Comparison of ENCODE assay signal across 27 cellular contexts in the genomic region with DNA sequence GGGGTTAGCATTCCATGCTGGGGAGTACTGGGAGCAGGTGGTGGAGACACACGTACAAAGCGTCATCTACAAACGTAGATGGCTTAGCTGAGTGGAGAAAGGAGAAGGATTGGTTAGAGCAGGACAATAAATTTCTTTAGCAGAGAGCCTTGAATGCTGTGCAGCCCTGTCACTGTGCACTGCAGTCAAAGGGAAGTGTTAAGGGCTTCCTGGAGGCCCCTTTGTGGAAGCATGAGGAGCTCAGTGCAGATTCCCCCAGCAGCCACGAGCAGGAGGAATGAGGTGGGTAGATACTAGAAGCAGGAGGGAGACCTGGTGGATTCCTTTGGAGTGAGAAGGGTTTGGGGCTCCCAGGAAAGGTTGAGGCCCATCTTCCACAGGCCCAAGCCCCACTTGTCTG. TPM values are rescaled to one million over a fixed set of nuclear protein-coding genes. Genes with fewer than 3 reads are reported as not detected.
DNase-seq lines count a peak whose midpoint lies in the region; ATAC-seq and TF ChIP-seq lines count a peak whose summit lies in the region.
"Had no signal": no experiment of that assay in that cellular context is flagged by ENCODE, and none has a peak within 500 bp of the region (broad histone marks: within the 10 kb centered on the region; RNA-seq: fewer than 3 reads in every experiment).

No MANE protein-coding gene starts in this region.

- POLR2A ChIA-PET in naive thymus-derived CD8-positive, alpha-beta T cell (lab: Charles Lee): no interaction called here

- H3K27me3 ChIP-seq in Loucy (ENCODE audit: insufficient read depth, low read length, poor library complexity, severe bottlenecking): no peaks in the 10 kb centered on the region
- peaks cover 0 to 34% (median 9%) of the 10 kb centered on the region in 4 donors for H3K27me3 ChIP-seq in esophagus muscularis mucosa

- H3K4me3 Mint-ChIP-seq in activated CD4-positive, alpha-beta T cell treated with anti-CD3 and anti-CD28 coated beads, Interleukin-2, amount 10 ng/mL, durations not matched to agents 24 days and 14 days: no peak overlapping the region
- no peak overlapping the region for H3K4me3 Mint-ChIP-seq in naive thymus-derived CD8-positive, alpha-beta T cell
- H3K4me3 Mint-ChIP-seq: CD4-positive, alpha-beta T cell; T-cell had no signal

- no peak overlapping the region for H3K27ac Mint-ChIP-seq in activated CD4-positive, alpha-beta T cell treated with anti-CD3 and anti-CD28 coated beads, Interleukin-2, amount 10 ng/mL, durations not matched to agents 24 days and 14 days
- H3K27ac Mint-ChIP-seq in naive thymus-derived CD8-positive, alpha-beta T cell: peak overlapping the region in 5 of 10 donors; percentile 28 to 84 (median 63)
- H3K27ac Mint-ChIP-seq: CD4-positive, alpha-beta T cell; T-cell had no signal

- DNase-seq in activated CD4-positive, alpha-beta T cell treated with anti-CD3 and anti-CD28 coated beads, Interleukin-2, amount 10 ng/mL, durations not matched to agents 24 days and 14 days: peak; percentile 47
- DNase-seq in activated CD4-positive, alpha-beta T cell treated with anti-CD3 and anti-CD28 coated beads for 4 hours: no peak
- DNase-seq in GDM1 (lab: John Stamatoyannopoulos, UW): peak; percentile 45
- DNase-seq in esophagus muscularis mucosa (ENCODE audit: extremely low spot score): peak; percentile 77
- DNase-seq in naive thymus-derived CD8-positive, alpha-beta T cell: no peak
- DNase-seq in CD1c-positive myeloid dendritic cell (ENCODE audit: extremely low spot score): no peak
- DNase-seq: CD4-positive, alpha-beta T cell; Karpas-422; MG63; NCI-H1417; NCI-H1694; NCI-H2029 treated with DMSO at 0.1 percent for 48 hours; NCI-H446 treated with DMSO at 0.1 percent for 48 hours; NCI-H526; SIG-M5; T-cell had no signal

- no peak for ATAC-seq in naive thymus-derived CD8-positive, alpha-beta T cell
- ATAC-seq in GM19324 (IDR thresholded peaks at IDR 0.05; ENCODE audit: low FRiP score, unreplicated experiment): no peak
- ATAC-seq: GM12878, HCT116, T-cell had no signal

- 68% methylated on average over 4 of the region's 4 CpGs for WGBS in esophagus muscularis mucosa

- TF ChIP-seq CTCF in Loucy (conservative IDR thresholded peaks at IDR 0.05; ENCODE audit: low read length) (no peak), esophagus muscularis mucosa (IDR thresholded peaks at IDR 0.05) (no peak)

- H3K9ac ChIP-seq in Loucy (ENCODE audit: low read depth, low read length, poor library complexity, severe bottlenecking): peak overlapping the region; percentile 53

- peaks cover 4% of the 10 kb centered on the region for H3K9me3 Mint-ChIP-seq in activated CD4-positive, alpha-beta T cell treated with anti-CD3 and anti-CD28 coated beads, Interleukin-2, amount 10 ng/mL, durations not matched to agents 24 days and 14 days
- peaks cover 0 to 7% (median 4%) of the 10 kb centered on the region in 9 donors for H3K9me3 Mint-ChIP-seq in naive thymus-derived CD8-positive, alpha-beta T cell
- H3K9me3 Mint-ChIP-seq: CD4-positive, alpha-beta T cell had no signal

- H3K36me3 ChIP-seq in Loucy (ENCODE audit: insufficient read depth, low read length): no peaks in the 10 kb centered on the region
- H3K36me3 ChIP-seq in esophagus muscularis mucosa: no peaks in the 10 kb centered on the region
- H3K36me3 ChIP-seq: MG63 had no signal

- H3K27ac ChIP-seq in esophagus muscularis mucosa (replicated peaks in 1 of 4): no peak overlapping the region
- H3K27ac ChIP-seq: SK-N-MC had no signal

- H3K79me2 ChIP-seq in Loucy (ENCODE audit: insufficient read depth, low read length): no peaks in the 10 kb centered on the region

- peaks cover 19% of the 10 kb centered on the region for H3K27me3 Mint-ChIP-seq in activated CD4-positive, alpha-beta T cell treated with anti-CD3 and anti-CD28 coated beads, Interleukin-2, amount 10 ng/mL, durations not matched to agents 24 days and 14 days
- H3K27me3 Mint-ChIP-seq in naive thymus-derived CD8-positive, alpha-beta T cell: peaks cover 0 to 12% (median 0%) of the 10 kb centered on the region in 5 donors

- intact Hi-C loops in activated CD4-positive, alpha-beta T cell treated with anti-CD3 and anti-CD28 coated beads, Interleukin-2, amount 10 ng/mL, durations not matched to agents 24 days and 14 days (cut with micrococcal nuclease): no loop called here
- intact Hi-C loops in esophagus muscularis mucosa (cut with DNase I): no loop called here

- H3K36me3 Mint-ChIP-seq in activated CD4-positive, alpha-beta T cell treated with anti-CD3 and anti-CD28 coated beads, Interleukin-2, amount 10 ng/mL, durations not matched to agents 24 days and 14 days (ENCODE audit: low read depth): no peaks in the 10 kb centered on the region
- H3K36me3 Mint-ChIP-seq in naive thymus-derived CD8-positive, alpha-beta T cell: peaks cover 0 to 4% (median 0%) of the 10 kb centered on the region in 3 donors

- H3K9me3 ChIP-seq in Loucy (ENCODE audit: insufficient read depth, low read depth, low read length) (no peaks in the 10 kb centered on the region), esophagus muscularis mucosa (peaks cover 0 to 3% (median 0%) of the 10 kb centered on the region in 4 donors)
- H3K9me3 ChIP-seq: MG63 had no signal

- H3K4me1 ChIP-seq in Loucy (ENCODE audit: insufficient read depth, low read length, poor library complexity, severe bottlenecking) (peaks cover 12% of the 10 kb centered on the region), esophagus muscularis mucosa (no peaks in the 10 kb centered on the region)

- H2AFZ ChIP-seq in Loucy (ENCODE audit: low read length): peak overlapping the region; percentile 86

- H3F3A ChIP-seq in Loucy (ENCODE audit: low read depth): no peaks in the 10 kb centered on the region

- H3K4me1 Mint-ChIP-seq in activated CD4-positive, alpha-beta T cell treated with anti-CD3 and anti-CD28 coated beads, Interleukin-2, amount 10 ng/mL, durations not matched to agents 24 days and 14 days: peaks cover 2% of the 10 kb centered on the region
- H3K4me1 Mint-ChIP-seq in naive thymus-derived CD8-positive, alpha-beta T cell: peaks cover 6 to 18% (median 8%) of the 10 kb centered on the region in 4 donors

- no peaks in the 10 kb centered on the region for H4K20me1 ChIP-seq in Loucy (ENCODE audit: insufficient read depth, low read length, poor library complexity, severe bottlenecking)

- H3K4me2 ChIP-seq in Loucy (ENCODE audit: low read depth, low read length, poor library complexity, severe bottlenecking): peak overlapping the region; percentile 47

- no peaks in the 10 kb centered on the region for H3K9me2 ChIP-seq in Loucy (replicated peaks; ENCODE audit: low read depth, low read length)

- H3K4me3 ChIP-seq in Loucy (ENCODE audit: low read length, poor library complexity, severe bottlenecking): peak overlapping the region; percentile 40
- H3K4me3 ChIP-seq in esophagus muscularis mucosa: no peak overlapping the region
- H3K4me3 ChIP-seq: GM12878, MG63, SK-N-MC had no signal

- no peak for TF ChIP-seq POLR2A in esophagus muscularis mucosa (IDR thresholded peaks at IDR 0.05; ENCODE audit: low read depth)

- TF ChIP-seq EP300 in esophagus muscularis mucosa (IDR thresholded peaks at IDR 0.05): no peak

RNA-seq across cellular contexts. Expression of a gene that starts 6.1 kb away (rescaled TPM):
- not detected in 2 replicates for total RNA-seq in activated CD4-positive, alpha-beta T cell treated with anti-CD3 and anti-CD28 coated beads, Interleukin-2, amount 10 ng/mL, durations not matched to agents 24 days and 14 days
- total RNA-seq in esophagus muscularis mucosa: not detected
- total RNA-seq in naive thymus-derived CD8-positive, alpha-beta T cell: not detected
- polyA plus RNA-seq in naive thymus-derived CD8-positive, alpha-beta T cell: not detected
- total RNA-seq: A172; CD4-positive, alpha-beta T cell; Daoy; G401; GM12878; H1; HT-29; T-cell had no signal
- polyA plus RNA-seq: BJ, GM12878, H1 had no signal

RNA-seq across cellular contexts. Expression of a gene that starts 21.1 kb away (rescaled TPM):
- total RNA-seq in activated CD4-positive, alpha-beta T cell treated with anti-CD3 and anti-CD28 coated beads, Interleukin-2, amount 10 ng/mL, durations not matched to agents 24 days and 14 days: 3.5 TPM in 2 replicates
- under 1 TPM in 1 of 4 donors, not detected in 3; 0.66 TPM for total RNA-seq in esophagus muscularis mucosa
- total RNA-seq in naive thymus-derived CD8-positive, alpha-beta T cell: 1 to 10 TPM; 1.7 to 1.9 TPM
- polyA plus RNA-seq in naive thymus-derived CD8-positive, alpha-beta T cell: 1 to 10 TPM in 1 of 3 donors, under 1 TPM in 2; 0.65 to 1.5 (median 0.70) TPM
- total RNA-seq: A172, Daoy, G401 had no signal
- polyA plus RNA-seq: BJ had no signal

RNA-seq across cellular contexts. Expression of a gene that starts 59.1 kb away (rescaled TPM):
- total RNA-seq in activated CD4-positive, alpha-beta T cell treated with anti-CD3 and anti-CD28 coated beads, Interleukin-2, amount 10 ng/mL, durations not matched to agents 24 days and 14 days: not detected in 2 replicates
- 1 to 10 TPM; 1.6 to 1.8 (median 1.6) TPM for total RNA-seq in esophagus muscularis mucosa
- under 1 TPM in 1 of 2 experiments, not detected in 1; 0.49 TPM for total RNA-seq in naive thymus-derived CD8-positive, alpha-beta T cell
- polyA plus RNA-seq in naive thymus-derived CD8-positive, alpha-beta T cell: not detected
- total RNA-seq: A172; CD4-positive, alpha-beta T cell; Daoy; G401; GM12878; H1; HT-29 had no signal
- polyA plus RNA-seq: BJ, GM12878 had no signal

Comparison
In these comparisons a context has a peak if more than half of its experiments do, and no peak if none do; other contexts are left out.
1. DNase-seq: peak in activated CD4-positive, alpha-beta T cell treated with anti-CD3 and anti-CD28 coated beads, Interleukin-2, amount 10 ng/mL, durations not matched to agents 24 days and 14 days (single experiment), GDM1 (single experiment) and esophagus muscularis mucosa (single experiment); none in activated CD4-positive, alpha-beta T cell treated with anti-CD3 and anti-CD28 coated beads for 4 hours (0 of 2), naive thymus-derived CD8-positive, alpha-beta T cell (0 of 10) and CD1c-positive myeloid dendritic cell (single experiment).